10 cellular contexts compared by ENCODE assay signal in the genomic region with DNA sequence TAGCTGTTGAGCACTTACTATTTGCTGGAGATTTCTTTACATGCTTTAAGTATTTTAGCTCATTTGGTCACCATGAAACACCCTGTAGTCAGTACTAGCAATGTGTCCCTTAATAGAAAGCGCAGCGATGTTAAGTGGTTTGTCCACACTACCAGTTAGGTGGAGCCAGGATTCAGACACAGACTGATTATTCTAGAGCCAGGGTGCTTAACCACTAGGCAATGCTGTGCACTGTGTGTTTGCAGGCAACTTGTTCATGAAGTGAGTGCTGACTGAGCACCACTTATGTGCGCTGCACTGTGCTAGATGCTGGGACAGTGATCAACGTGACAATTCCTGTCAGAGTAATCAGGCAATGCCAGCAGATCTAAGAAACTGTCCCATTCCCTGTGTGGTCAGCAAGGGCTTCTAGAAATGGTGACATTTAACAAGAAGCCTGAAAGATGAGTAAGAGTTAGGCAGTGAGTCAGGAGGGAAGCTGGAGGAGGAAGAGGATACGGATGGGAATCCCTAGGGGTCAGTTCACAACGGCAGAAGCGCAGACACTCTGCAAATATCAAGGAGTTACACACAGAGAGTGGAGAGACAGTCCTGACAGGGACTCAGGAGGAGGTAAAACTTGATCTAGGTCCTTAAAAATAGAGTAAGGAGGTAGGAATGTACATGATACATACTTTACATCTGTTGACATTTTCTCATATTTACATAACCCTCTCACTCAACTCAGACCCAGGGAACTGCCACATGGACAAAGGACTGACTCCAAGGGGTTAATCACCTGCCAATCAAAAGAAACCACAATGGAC.
A peak's percentile ranks its signal among the peaks of the same experiment; 100 is the strongest.
DNase-seq lines count a peak whose midpoint lies in the region; TF ChIP-seq lines count a peak whose summit lies in the region.
"Had no signal": no experiment of that assay in that cellular context is flagged by ENCODE, and none has a peak within 500 bp of the region (broad histone marks: within the 10 kb centered on the region; RNA-seq: fewer than 3 reads in every experiment).

No MANE protein-coding gene starts in this region.

- no peaks in the 10 kb centered on the region for H3K79me2 ChIP-seq in smooth muscle cell (ENCODE audit: low read depth)

- H3K9ac ChIP-seq in smooth muscle cell (ENCODE audit: low read depth): no peak overlapping the region

- H3K27ac ChIP-seq in smooth muscle cell (ENCODE audit: low read depth): peak overlapping the region; percentile 41

- H2AFZ ChIP-seq in smooth muscle cell (ENCODE audit: low read depth): no peak overlapping the region

- H3K4me3 ChIP-seq in foreskin fibroblast (ENCODE audit: low read depth in 1 of 2, low read length in 2 of 2) (no peak overlapping the region), smooth muscle cell (no peak overlapping the region)

- H3K4me1 ChIP-seq in smooth muscle cell (ENCODE audit: low read depth): peaks cover 10% of the 10 kb centered on the region

- peaks cover 12% of the 10 kb centered on the region for H3K27me3 ChIP-seq in smooth muscle cell (ENCODE audit: low read depth)

- no peaks in the 10 kb centered on the region for H3K36me3 ChIP-seq in smooth muscle cell (ENCODE audit: low read depth)

- no peaks in the 10 kb centered on the region for H4K20me1 ChIP-seq in smooth muscle cell (ENCODE audit: low read depth)

- H3K9me3 ChIP-seq in smooth muscle cell (replicated peaks; ENCODE audit: low read depth): no peaks in the 10 kb centered on the region

- H3F3A ChIP-seq in smooth muscle cell (ENCODE audit: low read depth): no peaks in the 10 kb centered on the region

- H3K4me2 ChIP-seq in smooth muscle cell: peak overlapping the region; percentile 69

- peak; percentile 66 for DNase-seq in HCEC 1CT
- peak; percentile 75 for DNase-seq in RPMI7951 (ENCODE audit: low read depth)
- peak; percentile 18 to 38 for DNase-seq in foreskin fibroblast
- no peak for DNase-seq in smooth muscle cell (lab: John Stamatoyannopoulos, UW; ENCODE audit: unreplicated experiment)
- no peak for DNase-seq in 8988T
- no peak for DNase-seq in NCI-H1930 (lab: John Stamatoyannopoulos, UW)
- no peak for DNase-seq in SIG-M5 treated with dmso at 0.1 percent for 504 hours (lab: John Stamatoyannopoulos, UW; ENCODE audit: unreplicated experiment)
- DNase-seq: activated CD8-positive, alpha-beta T cell treated with anti-CD3 and anti-CD28 coated beads, Interleukin-2, amount 10 ng/mL, durations not matched to agents 7 days and 5 days; DMS153; small intestine had no signal

- no peak for TF ChIP-seq CTCF in foreskin fibroblast (IDR thresholded peaks at IDR 0.05; ENCODE audit: low read depth, low read length)
- no peak for TF ChIP-seq CTCF in smooth muscle cell (IDR thresholded peaks at IDR 0.05; ENCODE audit: borderline replicate concordance, insufficient read depth, poor library complexity, severe bottlenecking)

- WGBS in smooth muscle cell (ENCODE audit: low lambda C conversion rate): 28% methylated on average over 7 of the region's 7 CpGs

Comparison
In these comparisons a context has a peak if more than half of its experiments do, and no peak if none do; other contexts are left out.
1. DNase-seq: peak in HCEC 1CT (single experiment), RPMI7951 (single experiment) and foreskin fibroblast (2 of 2); none in smooth muscle cell (single experiment), 8988T (single experiment), NCI-H1930 (0 of 2) and SIG-M5 treated with dmso at 0.1 percent for 504 hours (single experiment).